In genomic region chr21:42609806-42610205, GRCh38 we compare ENCODE assay signal across 11 cellular contexts. TPM values are rescaled to one million over a fixed set of nuclear protein-coding genes. Genes with fewer than 3 reads are reported as not detected.
DNase-seq lines count a peak whose midpoint lies in the region; ATAC-seq and TF ChIP-seq lines count a peak whose summit lies in the region.
"Had no signal": no experiment of that assay in that cellular context is flagged by ENCODE, and none has a peak within 500 bp of the region (broad histone marks: within the 10 kb centered on the region; RNA-seq: fewer than 3 reads in every experiment).

No MANE protein-coding gene starts in this region.

- H3K36me3 Mint-ChIP-seq in activated CD8-positive, alpha-beta T cell treated with anti-CD3 and anti-CD28 coated beads for 36 hours (ENCODE audit: low read depth) = peaks cover 3% of the 10 kb centered on the region

- H3K9me3 ChIP-seq in BE2C = no peaks in the 10 kb centered on the region

- no peaks in the 10 kb centered on the region for H3K27me3 Mint-ChIP-seq in activated CD8-positive, alpha-beta T cell treated with anti-CD3 and anti-CD28 coated beads for 36 hours

- DNase-seq in BE2C = peak; percentile 66
- peak; percentile 86 for DNase-seq in activated CD8-positive, alpha-beta T cell treated with anti-CD3 and anti-CD28 coated beads for 36 hours
- peak; percentile 3 for DNase-seq in myocyte (ENCODE audit: low read depth)
- no peak for DNase-seq in hypothalamus (lab: John Stamatoyannopoulos, UW)
- DNase-seq in DMS 273 treated with DMSO at 0.1 percent for 48 hours (lab: John Stamatoyannopoulos, UW) = no peak
- no peak for DNase-seq in cerebellum (ENCODE audit: low spot score)
- DNase-seq: NCI-H510A treated with DMSO at 0.1 percent for 48 hours, substantia nigra had no signal

- H3K9me3 Mint-ChIP-seq in activated CD8-positive, alpha-beta T cell treated with anti-CD3 and anti-CD28 coated beads for 36 hours = peaks cover 23% of the 10 kb centered on the region

- no peaks in the 10 kb centered on the region for H3K36me3 ChIP-seq in BE2C
- H3K36me3 ChIP-seq: right atrium auricular region had no signal

- ATAC-seq in HG02610 (IDR thresholded peaks at IDR 0.05; ENCODE audit: unreplicated experiment) = peak; percentile 62
- peak; percentile 90 for ATAC-seq in activated CD8-positive, alpha-beta T cell treated with anti-CD3 and anti-CD28 coated beads for 36 hours
- no peak for ATAC-seq in HG02938 (IDR thresholded peaks at IDR 0.05; ENCODE audit: unreplicated experiment)

- POLR2A ChIA-PET in activated CD8-positive, alpha-beta T cell treated with anti-CD3 and anti-CD28 coated beads for 36 hours (lab: Charles Lee) = no interaction called here

- H3K4me3 ChIP-seq in BE2C (ENCODE audit: low read depth, low read length) = no peak overlapping the region
- H3K4me3 ChIP-seq: right atrium auricular region had no signal

- CTCF ChIA-PET in activated CD8-positive, alpha-beta T cell treated with anti-CD3 and anti-CD28 coated beads for 36 hours (lab: Charles Lee) = no interaction called here

- no peaks in the 10 kb centered on the region for H3K4me1 ChIP-seq in BE2C
- H3K4me1 ChIP-seq: right atrium auricular region had no signal

- H3K27ac Mint-ChIP-seq in activated CD8-positive, alpha-beta T cell treated with anti-CD3 and anti-CD28 coated beads for 36 hours = peak overlapping the region; percentile 20

- no peaks in the 10 kb centered on the region for H3K27me3 ChIP-seq in BE2C
- H3K27me3 ChIP-seq: right atrium auricular region had no signal

- peak overlapping the region; percentile 37 for H3K4me3 Mint-ChIP-seq in activated CD8-positive, alpha-beta T cell treated with anti-CD3 and anti-CD28 coated beads for 36 hours

- TF ChIP-seq CTCF in BE2C (IDR thresholded peaks at IDR 0.05; ENCODE audit: low read depth, low read length) = no peak
- TF ChIP-seq CTCF in activated CD8-positive, alpha-beta T cell treated with anti-CD3 and anti-CD28 coated beads for 36 hours (IDR thresholded peaks at IDR 0.05) = no peak

- H3K4me1 Mint-ChIP-seq in activated CD8-positive, alpha-beta T cell treated with anti-CD3 and anti-CD28 coated beads for 36 hours (ENCODE audit: low read depth) = peaks cover 11% of the 10 kb centered on the region

- intact Hi-C loops in activated CD8-positive, alpha-beta T cell treated with anti-CD3 and anti-CD28 coated beads for 36 hours (cut with micrococcal nuclease) = no loop called here

RNA-seq across cellular contexts. Expression of gene PDE9A, which starts 43.6 kb away (rescaled TPM):
- polyA plus RNA-seq in BE2C (2012; ENCODE audit: insufficient read depth, insufficient read length, low read depth) = 4.2 TPM
- 10 to 100 TPM; 11.1 to 11.5 TPM for total RNA-seq in activated CD8-positive, alpha-beta T cell treated with anti-CD3 and anti-CD28 coated beads for 36 hours
- not detected in 2 replicates for total RNA-seq in myocyte
- polyA plus RNA-seq in myocyte (2012) = not detected
- total RNA-seq in cerebellum = 23.5 TPM

Comparison
In these comparisons a context has a peak if more than half of its experiments do, and no peak if none do; other contexts are left out.
1. DNase-seq: peak in BE2C (single experiment), activated CD8-positive, alpha-beta T cell treated with anti-CD3 and anti-CD28 coated beads for 36 hours (single experiment) and myocyte (single experiment); none in hypothalamus (0 of 51), DMS 273 treated with DMSO at 0.1 percent for 48 hours (single experiment) and cerebellum (single experiment).
2. RNA of gene PDE9A, which starts 43.6 kb away (total RNA-seq): 23.5 TPM in cerebellum (single experiment) and 11.1 to 11.5 TPM in activated CD8-positive, alpha-beta T cell treated with anti-CD3 and anti-CD28 coated beads for 36 hours; not detected in myocyte; every median in the first group is over 10 times any median in the second.